ENCODE assay signal across 13 cellular contexts in genomic region chr6:2237001-2237400, GRCh38. TPM values are rescaled to one million over a fixed set of nuclear protein-coding genes. Genes with fewer than 3 reads are reported as not detected.
DNase-seq lines count a peak whose midpoint lies in the region; ATAC-seq and TF ChIP-seq lines count a peak whose summit lies in the region.
"Had no signal": no experiment of that assay in that cellular context is flagged by ENCODE, and none has a peak within 500 bp of the region (broad histone marks: within the 10 kb centered on the region; RNA-seq: fewer than 3 reads in every experiment).

No MANE protein-coding gene starts in this region.

- DNase-seq in AG09319 (ENCODE audit: extremely low read depth, low read depth) (peak; percentile 77), HT1080 (ENCODE audit: low read depth) (peak; percentile 90), brain microvascular endothelial cell (peak; percentile 36), kidney tubule cell (ENCODE audit: low spot score) (peak; percentile 17), right atrium auricular region (ENCODE audit: low spot score) (no peak), NOMO-1 treated with DMSO at 0.1 percent for 48 hours (lab: John Stamatoyannopoulos, UW; ENCODE audit: unreplicated experiment) (no peak)
- DNase-seq in effector CD8-positive, alpha-beta T cell (lab: John Stamatoyannopoulos, UW), result no peak
- DNase-seq: activated CD4-positive, alpha-beta memory T cell treated with anti-CD3 and anti-CD28 coated beads, Interleukin-2, amount 10 ng/mL, durations not matched to agents 7 days and 5 days; CD4-positive, alpha-beta memory T cell; NCI-H1048; NCI-H526; substantia nigra had no signal

- TF ChIP-seq CTCF in AG09319 (IDR thresholded peaks at IDR 0.05; ENCODE audit: low read depth, low read length) (no peak), brain microvascular endothelial cell (IDR thresholded peaks at IDR 0.05; ENCODE audit: low read depth, low read length, missing control alignments) (no peak), right atrium auricular region (IDR thresholded peaks at IDR 0.05) (no peak)

- ATAC-seq in GM21390 (IDR thresholded peaks at IDR 0.05; ENCODE audit: unreplicated experiment), result no peak

- H3K36me3 ChIP-seq in brain microvascular endothelial cell (replicated peaks) (no peaks in the 10 kb centered on the region), right atrium auricular region (no peaks in the 10 kb centered on the region)

- H3K4me3 ChIP-seq in brain microvascular endothelial cell (ENCODE audit: low read depth, low read length) (no peak overlapping the region), right atrium auricular region (no peak overlapping the region)

- in situ Hi-C loops in brain microvascular endothelial cell (cut with HindIII; ENCODE audit: low pct_ligation_motif_present, low sequenced_read_pairs), result no loop called here

- H3K27ac ChIP-seq in brain microvascular endothelial cell (no peak overlapping the region), right atrium auricular region (no peak overlapping the region)

- no peaks in the 10 kb centered on the region for H3K27me3 ChIP-seq in brain microvascular endothelial cell (replicated peaks)
- no peaks in the 10 kb centered on the region for H3K27me3 ChIP-seq in right atrium auricular region

- H3K4me1 ChIP-seq in right atrium auricular region, result no peaks in the 10 kb centered on the region

- no peaks in the 10 kb centered on the region for H3K9me3 ChIP-seq in right atrium auricular region

RNA-seq across cellular contexts. Expression of gene GMDS, which starts 8.4 kb away (rescaled TPM):
- 7.8 and 10.0 TPM in 2 replicates for total RNA-seq in HT1080 (2014; rRNA removed; shearing (Covaris generic))
- polyA plus RNA-seq in HT1080 (2015; cell fraction: cytosol; rRNA removed), result 32.3 and 34.5 TPM in 2 replicates
- polyA plus RNA-seq in HT1080 (2015; cell fraction: nucleus; rRNA removed), result 17.5 TPM in 2 replicates
- total RNA-seq in right atrium auricular region, result 10 to 100 TPM; 11.1 to 11.8 TPM

Comparison
In these comparisons a context has a peak if more than half of its experiments do, and no peak if none do; other contexts are left out.
1. DNase-seq: peak in AG09319 (single experiment), HT1080 (single experiment), brain microvascular endothelial cell (single experiment) and kidney tubule cell (single experiment); none in right atrium auricular region (single experiment), effector CD8-positive, alpha-beta T cell (single experiment) and NOMO-1 treated with DMSO at 0.1 percent for 48 hours (single experiment).